Comparison of ENCODE assay signal across 12 cellular contexts in genomic region chr1:118184737-118185082, GRCh38. TPM values are rescaled to one million over a fixed set of nuclear protein-coding genes. Genes with fewer than 3 reads are reported as not detected.
DNase-seq lines count a peak whose midpoint lies in the region; ATAC-seq, FAIRE-seq and TF ChIP-seq lines count a peak whose summit lies in the region.
"Had no signal": no experiment of that assay in that cellular context is flagged by ENCODE, and none has a peak within 500 bp of the region (broad histone marks: within the 10 kb centered on the region; RNA-seq: fewer than 3 reads in every experiment).

No MANE protein-coding gene starts in this region.

- ATAC-seq in body of pancreas: peak; percentile 47

- H3K4me1 ChIP-seq in HAP-1 (peaks cover 20% of the 10 kb centered on the region), body of pancreas (peaks cover 17% of the 10 kb centered on the region), iPS-20b (ENCODE audit: insufficient read depth, low read length) (peaks cover 26% of the 10 kb centered on the region; the same call in 1 of the 2 replicates), small intestine (ENCODE audit: control insufficient read depth in 2 of 2, insufficient read depth in 1 of 2, low read depth in 1 of 2, low read length in 1 of 2) (no peaks in the 10 kb centered on the region)

- H3K9me3 ChIP-seq in HAP-1 (no peaks in the 10 kb centered on the region), body of pancreas (no peaks in the 10 kb centered on the region), iPS-20b (ENCODE audit: insufficient read depth, low read depth, low read length) (no peaks in the 10 kb centered on the region), small intestine (ENCODE audit: control insufficient read depth, low read depth) (no peaks in the 10 kb centered on the region)
- H3K9me3 ChIP-seq: neutrophil had no signal

- no peak overlapping the region for H3K9ac ChIP-seq in iPS-20b (ENCODE audit: low read depth, low read length)

- H3K36me3 ChIP-seq in HAP-1 (replicated peaks) (no peaks in the 10 kb centered on the region), body of pancreas (replicated peaks in 1 of 2; ENCODE audit: insufficient read depth in 1 of 2, low read depth in 2 of 2) (no peaks in the 10 kb centered on the region), iPS-20b (ENCODE audit: insufficient read depth, low read depth, low read length) (no peaks in the 10 kb centered on the region), small intestine (ENCODE audit: control insufficient read depth in 2 of 2, insufficient read depth in 2 of 2, low read length in 2 of 2) (no peaks in the 10 kb centered on the region)
- H3K36me3 ChIP-seq: neutrophil had no signal

- WGBS in body of pancreas, 2 donors: 33 to 44% methylated on average over 11 of the region's 11 CpGs
- 28 to 39% (median 37%) methylated on average over 11 of the region's 11 CpGs for WGBS in small intestine, 3 donors

- no peak for FAIRE-seq in small intestine (lab: Jason Lieb, UNC)

- intact Hi-C loops in body of pancreas (cut with DNase I): no loop called here

- peaks cover 3% of the 10 kb centered on the region for H3K36me3 Mint-ChIP-seq in activated naive CD8-positive, alpha-beta T cell treated with anti-CD3 and anti-CD28 coated beads for 36 hours

- peaks cover 26% of the 10 kb centered on the region for H3K27me3 Mint-ChIP-seq in activated naive CD8-positive, alpha-beta T cell treated with anti-CD3 and anti-CD28 coated beads for 36 hours

- H3K4me3 ChIP-seq in HAP-1 (peak overlapping the region; percentile 36; the same call in 1 of the 2 replicates), body of pancreas (peak overlapping the region in 1 of 2 donors; percentile 25), iPS-20b (ENCODE audit: low read length) (peak overlapping the region; percentile 80), small intestine (ENCODE audit: low read depth in 1 of 2, low read length in 2 of 2) (no peak overlapping the region)

- DNase-seq in HAP-1 (ENCODE audit: low spot score in 2 of 2): no peak
- DNase-seq in body of pancreas: no peak
- peak; percentile 7 for DNase-seq in small intestine
- no peak for DNase-seq in activated naive CD8-positive, alpha-beta T cell treated with anti-CD3 and anti-CD28 coated beads for 36 hours
- no peak for DNase-seq in stimulated activated CD4-positive, alpha-beta T cell treated with anti-CD3 and anti-CD28 coated beads, Interleukin-2, amount 100 ng/mL, for 48 hours
- DNase-seq in mesenteric fat pad (ENCODE audit: low spot score): no peak
- DNase-seq in NCI-H2107 (lab: John Stamatoyannopoulos, UW): no peak
- DNase-seq: amniotic stem cell, T-helper 9 cell had no signal

- no peak for TF ChIP-seq POLR2A in body of pancreas (IDR thresholded peaks at IDR 0.05)

- no peak overlapping the region for H3K27ac Mint-ChIP-seq in activated naive CD8-positive, alpha-beta T cell treated with anti-CD3 and anti-CD28 coated beads for 36 hours
- H3K27ac Mint-ChIP-seq: stimulated activated naive CD8-positive, alpha-beta T cell treated with anti-CD3 and anti-CD28 coated beads, Interleukin-15, Interleukin-2, amounts not matched to agents 100 ng/mL and 50 ng/mL, for 24 hours had no signal

- H3K9me3 Mint-ChIP-seq in activated naive CD8-positive, alpha-beta T cell treated with anti-CD3 and anti-CD28 coated beads for 36 hours: peaks cover 5% of the 10 kb centered on the region

- H3K4me1 Mint-ChIP-seq in activated naive CD8-positive, alpha-beta T cell treated with anti-CD3 and anti-CD28 coated beads for 36 hours: peaks cover 4% of the 10 kb centered on the region

- in situ Hi-C loops in HAP-1 (cut with MboI; ENCODE audit: low sequenced_read_pairs): no loop called here

- H3K27ac ChIP-seq in body of pancreas: peak overlapping the region in 1 of 4 donors; percentile 22
- no peak overlapping the region for H3K27ac ChIP-seq in iPS-20b (ENCODE audit: low read length)
- H3K27ac ChIP-seq in small intestine (ENCODE audit: low read depth in 1 of 2, low read length in 1 of 2): no peak overlapping the region
- H3K27ac ChIP-seq: neutrophil had no signal

- H3K27me3 ChIP-seq in HAP-1 (ENCODE audit: low read depth) (no peaks in the 10 kb centered on the region), body of pancreas (no peaks in the 10 kb centered on the region), iPS-20b (ENCODE audit: insufficient read depth, low read length) (no peaks in the 10 kb centered on the region), small intestine (ENCODE audit: control insufficient read depth in 2 of 2, insufficient read depth in 2 of 2, low read length in 2 of 2) (no peaks in the 10 kb centered on the region)

- no peak overlapping the region for H3K4me3 Mint-ChIP-seq in activated naive CD8-positive, alpha-beta T cell treated with anti-CD3 and anti-CD28 coated beads for 36 hours
- H3K4me3 Mint-ChIP-seq: stimulated activated naive CD8-positive, alpha-beta T cell treated with anti-CD3 and anti-CD28 coated beads, Interleukin-15, Interleukin-2, amounts not matched to agents 100 ng/mL and 50 ng/mL, for 24 hours had no signal

- no peak for TF ChIP-seq CTCF in body of pancreas (IDR thresholded peaks at IDR 0.05)

RNA-seq across cellular contexts. Expression of gene SPAG17, which starts 0.3 kb away (rescaled TPM):
- total RNA-seq in body of pancreas (1 to 10 TPM in 1 of 2 donors, not detected in 1; 1.6 TPM), mesenteric fat pad (not detected)
- under 1 TPM in 1 of 3 donors, not detected in 2; 0.03 TPM for polyA plus RNA-seq in small intestine
- total RNA-seq in activated naive CD8-positive, alpha-beta T cell treated with anti-CD3 and anti-CD28 coated beads for 36 hours: not detected

Comparison
In these comparisons a context has a peak if more than half of its experiments do, and no peak if none do; other contexts are left out.
1. H3K4me3 ChIP-seq: peak in HAP-1 (single experiment) and iPS-20b (single experiment); none in small intestine (0 of 2).